Comparison of ENCODE assay signal across 1 cellular context in genomic region chr5:139503036-139503817, GRCh38.
A peak's percentile ranks its signal among the peaks of the same experiment; 100 is the strongest.
TF ChIP-seq lines count a peak whose summit lies in the region.
"Not testable (repeated sequence)": the region's sequence is repeated elsewhere in the genome, so short reads cannot be mapped to it uniquely, and the experiment has no call there.

No MANE protein-coding gene starts in this region.

TF ChIP-seq in K562, 482 proteins besides CTCF, POLR2A, EP300 and RAD21 (continued from another document and continues in another):
- TF ChIP-seq RERE (CRISPR knock-in tag; IDR thresholded peaks at IDR 0.05; ENCODE audit: borderline replicate concordance), result 0 out of 2 replicates have a peak, but pooled peaks have one; percentile 58
- 0 out of 2 replicates have a peak, but pooled peaks have one; percentile 51 for TF ChIP-seq ZNF239 (CRISPR knock-in tag; IDR thresholded peaks at IDR 0.05)
- TF ChIP-seq, protein P1, sequence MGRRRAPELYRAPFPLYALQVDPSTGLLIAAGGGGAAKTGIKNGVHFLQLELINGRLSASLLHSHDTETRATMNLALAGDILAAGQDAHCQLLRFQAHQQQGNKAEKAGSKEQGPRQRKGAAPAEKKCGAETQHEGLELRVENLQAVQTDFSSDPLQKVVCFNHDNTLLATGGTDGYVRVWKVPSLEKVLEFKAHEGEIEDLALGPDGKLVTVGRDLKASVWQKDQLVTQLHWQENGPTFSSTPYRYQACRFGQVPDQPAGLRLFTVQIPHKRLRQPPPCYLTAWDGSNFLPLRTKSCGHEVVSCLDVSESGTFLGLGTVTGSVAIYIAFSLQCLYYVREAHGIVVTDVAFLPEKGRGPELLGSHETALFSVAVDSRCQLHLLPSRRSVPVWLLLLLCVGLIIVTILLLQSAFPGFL (CRISPR knock-in tag; IDR thresholded peaks at IDR 0.05), result peak; percentile 80; the same call in 1 of the 2 replicates
- TF ChIP-seq, protein P2, sequence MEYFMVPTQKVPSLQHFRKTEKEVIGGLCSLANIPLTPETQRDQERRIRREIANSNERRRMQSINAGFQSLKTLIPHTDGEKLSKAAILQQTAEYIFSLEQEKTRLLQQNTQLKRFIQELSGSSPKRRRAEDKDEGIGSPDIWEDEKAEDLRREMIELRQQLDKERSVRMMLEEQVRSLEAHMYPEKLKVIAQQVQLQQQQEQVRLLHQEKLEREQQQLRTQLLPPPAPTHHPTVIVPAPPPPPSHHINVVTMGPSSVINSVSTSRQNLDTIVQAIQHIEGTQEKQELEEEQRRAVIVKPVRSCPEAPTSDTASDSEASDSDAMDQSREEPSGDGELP (CRISPR knock-in tag; IDR thresholded peaks at IDR 0.05; ENCODE audit: borderline replicate concordance), result peak; percentile 62; the same call in 1 of the 2 replicates
- TF ChIP-seq SUPT5H (IDR thresholded peaks at IDR 0.05), result peak; percentile 96
- TF ChIP-seq ZBTB1 (CRISPR knock-in tag; IDR thresholded peaks at IDR 0.05; ENCODE audit: borderline replicate concordance, low read depth), result peak; percentile 74; the same call in 1 of the 2 replicates
- TF ChIP-seq KAT7 (CRISPR knock-in tag; IDR thresholded peaks at IDR 0.05; ENCODE audit: borderline replicate concordance), result peak; percentile 85; the same call in 1 of the 2 replicates
- TF ChIP-seq, protein P3, sequence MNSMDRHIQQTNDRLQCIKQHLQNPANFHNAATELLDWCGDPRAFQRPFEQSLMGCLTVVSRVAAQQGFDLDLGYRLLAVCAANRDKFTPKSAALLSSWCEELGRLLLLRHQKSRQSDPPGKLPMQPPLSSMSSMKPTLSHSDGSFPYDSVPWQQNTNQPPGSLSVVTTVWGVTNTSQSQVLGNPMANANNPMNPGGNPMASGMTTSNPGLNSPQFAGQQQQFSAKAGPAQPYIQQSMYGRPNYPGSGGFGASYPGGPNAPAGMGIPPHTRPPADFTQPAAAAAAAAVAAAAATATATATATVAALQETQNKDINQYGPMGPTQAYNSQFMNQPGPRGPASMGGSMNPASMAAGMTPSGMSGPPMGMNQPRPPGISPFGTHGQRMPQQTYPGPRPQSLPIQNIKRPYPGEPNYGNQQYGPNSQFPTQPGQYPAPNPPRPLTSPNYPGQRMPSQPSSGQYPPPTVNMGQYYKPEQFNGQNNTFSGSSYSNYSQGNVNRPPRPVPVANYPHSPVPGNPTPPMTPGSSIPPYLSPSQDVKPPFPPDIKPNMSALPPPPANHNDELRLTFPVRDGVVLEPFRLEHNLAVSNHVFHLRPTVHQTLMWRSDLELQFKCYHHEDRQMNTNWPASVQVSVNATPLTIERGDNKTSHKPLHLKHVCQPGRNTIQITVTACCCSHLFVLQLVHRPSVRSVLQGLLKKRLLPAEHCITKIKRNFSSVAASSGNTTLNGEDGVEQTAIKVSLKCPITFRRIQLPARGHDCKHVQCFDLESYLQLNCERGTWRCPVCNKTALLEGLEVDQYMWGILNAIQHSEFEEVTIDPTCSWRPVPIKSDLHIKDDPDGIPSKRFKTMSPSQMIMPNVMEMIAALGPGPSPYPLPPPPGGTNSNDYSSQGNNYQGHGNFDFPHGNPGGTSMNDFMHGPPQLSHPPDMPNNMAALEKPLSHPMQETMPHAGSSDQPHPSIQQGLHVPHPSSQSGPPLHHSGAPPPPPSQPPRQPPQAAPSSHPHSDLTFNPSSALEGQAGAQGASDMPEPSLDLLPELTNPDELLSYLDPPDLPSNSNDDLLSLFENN (IDR thresholded peaks at IDR 0.05; ENCODE audit: low read depth in 2 of 2, low read length in 2 of 2), result 0 out of 4 replicates have a peak, but pooled peaks of 1 of the 2 experiments have one; percentile 13
- TF ChIP-seq, protein P4, sequence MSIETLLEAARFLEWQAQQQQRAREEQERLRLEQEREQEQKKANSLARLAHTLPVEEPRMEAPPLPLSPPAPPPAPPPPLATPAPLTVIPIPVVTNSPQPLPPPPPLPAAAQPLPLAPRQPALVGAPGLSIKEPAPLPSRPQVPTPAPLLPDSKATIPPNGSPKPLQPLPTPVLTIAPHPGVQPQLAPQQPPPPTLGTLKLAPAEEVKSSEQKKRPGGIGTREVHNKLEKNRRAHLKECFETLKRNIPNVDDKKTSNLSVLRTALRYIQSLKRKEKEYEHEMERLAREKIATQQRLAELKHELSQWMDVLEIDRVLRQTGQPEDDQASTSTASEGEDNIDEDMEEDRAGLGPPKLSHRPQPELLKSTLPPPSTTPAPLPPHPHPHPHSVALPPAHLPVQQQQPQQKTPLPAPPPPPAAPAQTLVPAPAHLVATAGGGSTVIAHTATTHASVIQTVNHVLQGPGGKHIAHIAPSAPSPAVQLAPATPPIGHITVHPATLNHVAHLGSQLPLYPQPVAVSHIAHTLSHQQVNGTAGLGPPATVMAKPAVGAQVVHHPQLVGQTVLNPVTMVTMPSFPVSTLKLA (conservative IDR thresholded peaks at IDR 0.05), result peak in 1 of 2 experiments; percentile 46; a peak in 1 of 4 replicates
- TF ChIP-seq NRF1 (conservative IDR thresholded peaks at IDR 0.05 in 1 of 2, IDR thresholded peaks at IDR 0.05 in 1 of 2), result 0 out of 4 replicates have a peak, but pooled peaks of 1 of the 2 experiments have one; percentile 11
- TF ChIP-seq, protein P5, sequence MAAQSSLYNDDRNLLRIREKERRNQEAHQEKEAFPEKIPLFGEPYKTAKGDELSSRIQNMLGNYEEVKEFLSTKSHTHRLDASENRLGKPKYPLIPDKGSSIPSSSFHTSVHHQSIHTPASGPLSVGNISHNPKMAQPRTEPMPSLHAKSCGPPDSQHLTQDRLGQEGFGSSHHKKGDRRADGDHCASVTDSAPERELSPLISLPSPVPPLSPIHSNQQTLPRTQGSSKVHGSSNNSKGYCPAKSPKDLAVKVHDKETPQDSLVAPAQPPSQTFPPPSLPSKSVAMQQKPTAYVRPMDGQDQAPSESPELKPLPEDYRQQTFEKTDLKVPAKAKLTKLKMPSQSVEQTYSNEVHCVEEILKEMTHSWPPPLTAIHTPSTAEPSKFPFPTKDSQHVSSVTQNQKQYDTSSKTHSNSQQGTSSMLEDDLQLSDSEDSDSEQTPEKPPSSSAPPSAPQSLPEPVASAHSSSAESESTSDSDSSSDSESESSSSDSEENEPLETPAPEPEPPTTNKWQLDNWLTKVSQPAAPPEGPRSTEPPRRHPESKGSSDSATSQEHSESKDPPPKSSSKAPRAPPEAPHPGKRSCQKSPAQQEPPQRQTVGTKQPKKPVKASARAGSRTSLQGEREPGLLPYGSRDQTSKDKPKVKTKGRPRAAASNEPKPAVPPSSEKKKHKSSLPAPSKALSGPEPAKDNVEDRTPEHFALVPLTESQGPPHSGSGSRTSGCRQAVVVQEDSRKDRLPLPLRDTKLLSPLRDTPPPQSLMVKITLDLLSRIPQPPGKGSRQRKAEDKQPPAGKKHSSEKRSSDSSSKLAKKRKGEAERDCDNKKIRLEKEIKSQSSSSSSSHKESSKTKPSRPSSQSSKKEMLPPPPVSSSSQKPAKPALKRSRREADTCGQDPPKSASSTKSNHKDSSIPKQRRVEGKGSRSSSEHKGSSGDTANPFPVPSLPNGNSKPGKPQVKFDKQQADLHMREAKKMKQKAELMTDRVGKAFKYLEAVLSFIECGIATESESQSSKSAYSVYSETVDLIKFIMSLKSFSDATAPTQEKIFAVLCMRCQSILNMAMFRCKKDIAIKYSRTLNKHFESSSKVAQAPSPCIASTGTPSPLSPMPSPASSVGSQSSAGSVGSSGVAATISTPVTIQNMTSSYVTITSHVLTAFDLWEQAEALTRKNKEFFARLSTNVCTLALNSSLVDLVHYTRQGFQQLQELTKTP (IDR thresholded peaks at IDR 0.05; ENCODE audit: low read depth in 1 of 2, partially characterized antibody in 2 of 2), result peak in 1 of 2 experiments; percentile 33
- TF ChIP-seq FOXM1 (IDR thresholded peaks at IDR 0.05; ENCODE audit: low read depth), result peak; percentile 57; the same call in 1 of the 2 replicates
- not testable (repeated sequence) for TF ChIP-seq FOXM1 (CRISPR knock-in tag; IDR thresholded peaks at IDR 0.05; ENCODE audit: low read depth)
- peak; percentile 91 for TF ChIP-seq ASH1L (IDR thresholded peaks at IDR 0.05; ENCODE audit: borderline replicate concordance, low read depth, partially characterized antibody)
- peak; percentile 63 for TF ChIP-seq TAF1 (IDR thresholded peaks at IDR 0.05; ENCODE audit: control insufficient read depth, extremely low read depth, insufficient read depth, low read length, severe bottlenecking)
- TF ChIP-seq C11orf30 (IDR thresholded peaks at IDR 0.05; ENCODE audit: low read depth), result peak; percentile 97
- peak; percentile 59 for TF ChIP-seq MAFK (IDR thresholded peaks at IDR 0.05; ENCODE audit: low read length)
- peak in 1 of 2 experiments; percentile 56; a peak in 1 of 4 replicates for TF ChIP-seq CSDE1 (IDR thresholded peaks at IDR 0.05)
- TF ChIP-seq, protein P6, sequence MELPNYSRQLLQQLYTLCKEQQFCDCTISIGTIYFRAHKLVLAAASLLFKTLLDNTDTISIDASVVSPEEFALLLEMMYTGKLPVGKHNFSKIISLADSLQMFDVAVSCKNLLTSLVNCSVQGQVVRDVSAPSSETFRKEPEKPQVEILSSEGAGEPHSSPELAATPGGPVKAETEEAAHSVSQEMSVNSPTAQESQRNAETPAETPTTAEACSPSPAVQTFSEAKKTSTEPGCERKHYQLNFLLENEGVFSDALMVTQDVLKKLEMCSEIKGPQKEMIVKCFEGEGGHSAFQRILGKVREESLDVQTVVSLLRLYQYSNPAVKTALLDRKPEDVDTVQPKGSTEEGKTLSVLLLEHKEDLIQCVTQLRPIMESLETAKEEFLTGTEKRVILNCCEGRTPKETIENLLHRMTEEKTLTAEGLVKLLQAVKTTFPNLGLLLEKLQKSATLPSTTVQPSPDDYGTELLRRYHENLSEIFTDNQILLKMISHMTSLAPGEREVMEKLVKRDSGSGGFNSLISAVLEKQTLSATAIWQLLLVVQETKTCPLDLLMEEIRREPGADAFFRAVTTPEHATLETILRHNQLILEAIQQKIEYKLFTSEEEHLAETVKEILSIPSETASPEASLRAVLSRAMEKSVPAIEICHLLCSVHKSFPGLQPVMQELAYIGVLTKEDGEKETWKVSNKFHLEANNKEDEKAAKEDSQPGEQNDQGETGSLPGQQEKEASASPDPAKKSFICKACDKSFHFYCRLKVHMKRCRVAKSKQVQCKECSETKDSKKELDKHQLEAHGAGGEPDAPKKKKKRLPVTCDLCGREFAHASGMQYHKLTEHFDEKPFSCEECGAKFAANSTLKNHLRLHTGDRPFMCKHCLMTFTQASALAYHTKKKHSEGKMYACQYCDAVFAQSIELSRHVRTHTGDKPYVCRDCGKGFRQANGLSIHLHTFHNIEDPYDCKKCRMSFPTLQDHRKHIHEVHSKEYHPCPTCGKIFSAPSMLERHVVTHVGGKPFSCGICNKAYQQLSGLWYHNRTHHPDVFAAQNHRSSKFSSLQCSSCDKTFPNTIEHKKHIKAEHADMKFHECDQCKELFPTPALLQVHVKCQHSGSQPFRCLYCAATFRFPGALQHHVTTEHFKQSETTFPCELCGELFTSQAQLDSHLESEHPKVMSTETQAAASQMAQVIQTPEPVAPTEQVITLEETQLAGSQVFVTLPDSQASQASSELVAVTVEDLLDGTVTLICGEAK (IDR thresholded peaks at IDR 0.05), result not testable (repeated sequence)
- TF ChIP-seq, protein P6 (CRISPR knock-in tag; IDR thresholded peaks at IDR 0.05), result peak; percentile 33; the same call in 1 of the 2 replicates
- TF ChIP-seq ERF (CRISPR knock-in tag; IDR thresholded peaks at IDR 0.05), result 0 out of 2 replicates have a peak, but pooled peaks have one; percentile 55
- 0 out of 2 replicates have a peak, but pooled peaks have one; percentile 51 for TF ChIP-seq NBN (IDR thresholded peaks at IDR 0.05; ENCODE audit: low read depth)
- TF ChIP-seq ETV5 (CRISPR knock-in tag; IDR thresholded peaks at IDR 0.05; ENCODE audit: low read depth), result peak; percentile 30; the same call in 1 of the 2 replicates
